Comparison of ENCODE assay signal across 1 cellular context in genomic region chr17:82781894-82782274, GRCh38.
TF ChIP-seq lines count a peak whose summit lies in the region.

No MANE protein-coding gene starts in this region.

TF ChIP-seq in GM12878, 131 proteins besides CTCF, POLR2A, EP300 and RAD21 (continued from another document):
- no peak for TF ChIP-seq E2F4 (IDR thresholded peaks at IDR 0.05; ENCODE audit: low read depth, low read length)
- TF ChIP-seq JUNB (IDR thresholded peaks at IDR 0.05): no peak
- TF ChIP-seq CBX3 (IDR thresholded peaks at IDR 0.05; ENCODE audit: borderline replicate concordance, low read depth): no peak
- no peak for TF ChIP-seq ZNF274 (IDR thresholded peaks at IDR 0.05; ENCODE audit: insufficient read depth, insufficient read length)
- TF ChIP-seq SKIL (IDR thresholded peaks at IDR 0.05; ENCODE audit: low read depth, poor library complexity, severe bottlenecking): no peak
- no peak for TF ChIP-seq DPF2 (IDR thresholded peaks at IDR 0.05)
- TF ChIP-seq STAT1 (conservative IDR thresholded peaks at IDR 0.05): 0 out of 2 replicates have a peak, but pooled peaks have one; percentile 54
- TF ChIP-seq SPI1 (IDR thresholded peaks at IDR 0.05; ENCODE audit: borderline replicate concordance, insufficient read depth, low read depth, low read length): no peak
- no peak for TF ChIP-seq ATF7 (IDR thresholded peaks at IDR 0.05; ENCODE audit: low read depth)
- TF ChIP-seq YY1 (IDR thresholded peaks at IDR 0.05; ENCODE audit: low read depth, low read length): peak; percentile 82
- no peak for TF ChIP-seq MLLT1 (IDR thresholded peaks at IDR 0.05)
- TF ChIP-seq HCFC1 (IDR thresholded peaks at IDR 0.05; ENCODE audit: low read length): peak; percentile 31; the same call in 1 of the 2 replicates
- TF ChIP-seq TBL1XR1 (IDR thresholded peaks at IDR 0.05; ENCODE audit: low read depth, low read length): no peak
- no peak for TF ChIP-seq BCL11A (IDR thresholded peaks at IDR 0.05; ENCODE audit: low read depth, low read length)
- no peak for TF ChIP-seq NR2C2 (IDR thresholded peaks at IDR 0.05; ENCODE audit: borderline replicate concordance, control insufficient read depth, insufficient read length, low read depth)
- TF ChIP-seq ZNF622 (IDR thresholded peaks at IDR 0.05): no peak
- TF ChIP-seq SMC3 (IDR thresholded peaks at IDR 0.05; ENCODE audit: borderline replicate concordance, low read length): peak; percentile 99
- no peak for TF ChIP-seq IRF4 (IDR thresholded peaks at IDR 0.05; ENCODE audit: low read depth, low read length)
- no peak for TF ChIP-seq PAX5 (IDR thresholded peaks at IDR 0.05; ENCODE audit: borderline replicate concordance, low read depth, low read length)
- 0 out of 3 replicates have a peak, but pooled peaks have one; percentile 5 for TF ChIP-seq POU2F2 (IDR thresholded peaks at IDR 0.05; ENCODE audit: borderline replicate concordance, low read depth, low read length)
- TF ChIP-seq TCF7 (IDR thresholded peaks at IDR 0.05; ENCODE audit: borderline replicate concordance): no peak
- TF ChIP-seq NRF1 (conservative IDR thresholded peaks at IDR 0.05; ENCODE audit: low read depth, low read length): no peak
- no peak for TF ChIP-seq ELK1 (IDR thresholded peaks at IDR 0.05; ENCODE audit: low read depth, low read length)
- no peak for TF ChIP-seq TCF12 (IDR thresholded peaks at IDR 0.05; ENCODE audit: low read depth, low read length)
- TF ChIP-seq MYB (IDR thresholded peaks at IDR 0.05; ENCODE audit: borderline replicate concordance, low read depth, low read length): no peak
- no peak for TF ChIP-seq PRDM15 (CRISPR knock-in tag; IDR thresholded peaks at IDR 0.05)
- no peak for TF ChIP-seq TARDBP (IDR thresholded peaks at IDR 0.05; ENCODE audit: borderline replicate concordance)
- TF ChIP-seq ZSCAN29 (IDR thresholded peaks at IDR 0.05): no peak
- TF ChIP-seq LARP7 (IDR thresholded peaks at IDR 0.05): 0 out of 2 replicates have a peak, but pooled peaks have one; percentile 10
- no peak for TF ChIP-seq ZBED1 (IDR thresholded peaks at IDR 0.05; ENCODE audit: borderline replicate concordance)
- TF ChIP-seq CREM (IDR thresholded peaks at IDR 0.05; ENCODE audit: low read depth): no peak
- no peak for TF ChIP-seq CBFB (IDR thresholded peaks at IDR 0.05; ENCODE audit: low read depth)
- no peak for TF ChIP-seq SUZ12 (IDR thresholded peaks at IDR 0.05; ENCODE audit: unreplicated experiment)
- TF ChIP-seq BMI1 (IDR thresholded peaks at IDR 0.05; ENCODE audit: borderline replicate concordance): no peak
- TF ChIP-seq BACH1 (IDR thresholded peaks at IDR 0.05; ENCODE audit: borderline replicate concordance): 0 out of 2 replicates have a peak, but pooled peaks have one; percentile 10
- TF ChIP-seq IRF3 (IDR thresholded peaks at IDR 0.05): no peak
- TF ChIP-seq SRF (IDR thresholded peaks at IDR 0.05; ENCODE audit: low read depth in 2 of 2, low read length in 2 of 2): no peak
- no peak for TF ChIP-seq EZH2 (IDR thresholded peaks at IDR 0.05; ENCODE audit: borderline replicate concordance, control insufficient read depth, low read depth, low read length)
- TF ChIP-seq SMARCA5 (IDR thresholded peaks at IDR 0.05): 0 out of 2 replicates have a peak, but pooled peaks have one; percentile 13
- no peak for TF ChIP-seq KDM1A (IDR thresholded peaks at IDR 0.05; ENCODE audit: borderline replicate concordance)
- TF ChIP-seq STAT3 (IDR thresholded peaks at IDR 0.05; ENCODE audit: low read depth, low read length): no peak
- no peak for TF ChIP-seq RAD51 (IDR thresholded peaks at IDR 0.05)
- TF ChIP-seq SIN3A (IDR thresholded peaks at IDR 0.05; ENCODE audit: low read depth, low read length): no peak
- TF ChIP-seq JUND (IDR thresholded peaks at IDR 0.05; ENCODE audit: low read depth, low read length): no peak
- TF ChIP-seq BCL3 (IDR thresholded peaks at IDR 0.05; ENCODE audit: borderline replicate concordance, insufficient read depth, low read depth, low read length, poor library complexity, severe bottlenecking): no peak
- no peak for TF ChIP-seq BRCA1 (IDR thresholded peaks at IDR 0.05; ENCODE audit: low read depth, low read length)
- no peak for TF ChIP-seq SREBF1 (IDR thresholded peaks at IDR 0.05; ENCODE audit: low read length)
- TF ChIP-seq MTA3 (IDR thresholded peaks at IDR 0.05; ENCODE audit: borderline replicate concordance, low read length): no peak
